ENCODE assay signal across 8 cellular contexts in genomic region chr1:165928075-165928731, GRCh38.
DNase-seq lines count a peak whose midpoint lies in the region; ATAC-seq, FAIRE-seq and TF ChIP-seq lines count a peak whose summit lies in the region.

No MANE protein-coding gene starts in this region.

- no peak for TF ChIP-seq POLR2A in HepG2 (IDR thresholded peaks at IDR 0.05; ENCODE audit: insufficient read depth in 1 of 2, low read depth in 2 of 2, low read length in 2 of 2)

- TF ChIP-seq RAD21 in HepG2 (CRISPR knock-in tag; IDR thresholded peaks at IDR 0.05) = 0 out of 2 replicates have a peak, but pooled peaks have one; percentile 12

- POLR2A ChIA-PET in HepG2 (lab: Yijun Ruan, JAX) = no interaction called here

- H3K27me3 ChIP-seq in mammary epithelial cell (ENCODE audit: insufficient read depth, low read length) (no peaks in the 10 kb centered on the region), HepG2 (ENCODE audit: control insufficient read depth in 1 of 2, insufficient read depth in 2 of 2, low read length in 2 of 2) (no peaks in the 10 kb centered on the region; a peak in 1 of 5 replicates)

- H3K36me3 ChIP-seq in mammary epithelial cell (ENCODE audit: insufficient read depth, low read length) (no peaks in the 10 kb centered on the region), HepG2 (replicated peaks in 1 of 2; ENCODE audit: control insufficient read depth in 1 of 2, insufficient read depth in 2 of 2, low read length in 2 of 2) (no peaks in the 10 kb centered on the region)

- FAIRE-seq in HepG2 (lab: Jason Lieb, UNC) = peak; percentile 76

- peaks cover 2% of the 10 kb centered on the region for H3K36me3 Mint-ChIP-seq in T-helper 17 cell (ENCODE audit: low read depth)
- no peaks in the 10 kb centered on the region for H3K36me3 Mint-ChIP-seq in stimulated activated memory B cell treated with anti-CD40 and anti-IgM and Interleukin-4, amounts not matched to agents 10 μg/mL and 1 μg/mL and 100 μg/mL, for 72 hours

- CTCF ChIA-PET in mammary epithelial cell (lab: Charles Lee; ENCODE audit: low non-redundant PET) (no interaction called here), HepG2 (lab: Yijun Ruan, JAX; ENCODE audit: low intra/inter-chr PET ratio, low total read pairs) (interaction anchor here (1.4 to 2.2 kb wide), 3 partner anchors 210 to 551 kb away, joined by 4 to 16 read pairs (median 6); no protein-coding TSS in a partner anchor)

- H3K4me3 ChIP-seq in mammary epithelial cell (replicated peaks in 1 of 3; ENCODE audit: insufficient read depth in 1 of 3, low read depth in 2 of 3, low read length in 3 of 3) = no peak overlapping the region
- H3K4me3 ChIP-seq in HepG2 (replicated peaks in 1 of 3; ENCODE audit: insufficient read depth in 1 of 3, low read depth in 2 of 3, low read length in 3 of 3) = no peak overlapping the region

- H3K4me1 ChIP-seq in mammary epithelial cell (ENCODE audit: insufficient read depth, low read length) = no peaks in the 10 kb centered on the region
- peaks cover 7% of the 10 kb centered on the region for H3K4me1 ChIP-seq in HepG2 (ENCODE audit: insufficient read depth, low read length)

- no peaks in the 10 kb centered on the region for H3K9me3 ChIP-seq in T-helper 17 cell (ENCODE audit: control insufficient read depth, low read length, poor library complexity, severe bottlenecking)
- H3K9me3 ChIP-seq in mammary epithelial cell (replicated peaks; ENCODE audit: insufficient read depth, low read length) = no peaks in the 10 kb centered on the region
- H3K9me3 ChIP-seq in HepG2 (ENCODE audit: low read length) = no peaks in the 10 kb centered on the region

- BruUV-seq in mammary epithelial cell (replicated peaks; lab: Mats Ljungman, UMichigan) (no TSS peak), HepG2 (replicated peaks; lab: Mats Ljungman, UMichigan) (no TSS peak)

- no peak overlapping the region for H3K27ac Mint-ChIP-seq in T-helper 17 cell
- no peak overlapping the region for H3K27ac Mint-ChIP-seq in stimulated activated memory B cell treated with anti-CD40 and anti-IgM and Interleukin-4, amounts not matched to agents 10 μg/mL and 1 μg/mL and 100 μg/mL, for 72 hours

- H3K9ac ChIP-seq in mammary epithelial cell (ENCODE audit: insufficient read depth, low read length) (no peak overlapping the region), HepG2 (ENCODE audit: insufficient read depth, low read depth, low read length) (no peak overlapping the region)

- H2AFZ ChIP-seq in mammary epithelial cell (ENCODE audit: low read depth, low read length) (no peak overlapping the region), HepG2 (ENCODE audit: low read length) (no peak overlapping the region)

- no peak overlapping the region for H3K4me3 Mint-ChIP-seq in T-helper 17 cell
- H3K4me3 Mint-ChIP-seq in stimulated activated memory B cell treated with anti-CD40 and anti-IgM and Interleukin-4, amounts not matched to agents 10 μg/mL and 1 μg/mL and 100 μg/mL, for 72 hours = no peak overlapping the region

- dilution Hi-C loops in mammary epithelial cell (cut with HindIII; ENCODE audit: low sequenced_read_pairs) = loop anchor here (5.0 to 10.0 kb wide), 2 partner anchors 213 to 509 kb away; no protein-coding TSS in a partner anchor

- H3K9me3 Mint-ChIP-seq in stimulated activated memory B cell treated with anti-CD40 and anti-IgM and Interleukin-4, amounts not matched to agents 10 μg/mL and 1 μg/mL and 100 μg/mL, for 72 hours = no peaks in the 10 kb centered on the region

- H3K4me1 Mint-ChIP-seq in T-helper 17 cell = peaks cover 9% of the 10 kb centered on the region
- H3K4me1 Mint-ChIP-seq in stimulated activated memory B cell treated with anti-CD40 and anti-IgM and Interleukin-4, amounts not matched to agents 10 μg/mL and 1 μg/mL and 100 μg/mL, for 72 hours = peaks cover 12% of the 10 kb centered on the region

- H3K4me2 ChIP-seq in mammary epithelial cell (ENCODE audit: insufficient read depth, low read depth, low read length) (no peak overlapping the region), HepG2 (ENCODE audit: low read depth, low read length) (no peak overlapping the region)

- intact Hi-C loops in mammary epithelial cell (cut with micrococcal nuclease) = loop anchor here (1.0 to 5.0 kb wide), 2 partner anchors 239 to 551 kb away; partner anchors contain the start of gene FAM78B
- intact Hi-C loops in HepG2 (cut with micrococcal nuclease; ENCODE audit: unreplicated experiment) = no loop called here

- in situ Hi-C loops in mammary epithelial cell (cut with MboI; ENCODE audit: low sequenced_read_pairs in 2 of 2) (loop anchor here in 1 of 2 donors (25.0 kb wide), 1 partner anchor 509 kb away; no protein-coding TSS in a partner anchor), HepG2 (cut with HindIII; ENCODE audit: extremely low pct_ligation_motif_present, low pct_unique_long_range_greater_than_20kb) (no loop called here)

- ATAC-seq in GM21619 (IDR thresholded peaks at IDR 0.05; ENCODE audit: unreplicated experiment) (peak; percentile 44), T-helper 17 cell (peak; percentile 77), HepG2 (peak; percentile 48), HG02798 (IDR thresholded peaks at IDR 0.05; ENCODE audit: poor library complexity, unreplicated experiment) (no peak)
- ATAC-seq in stimulated activated memory B cell treated with anti-CD40 and anti-IgM and Interleukin-4, amounts not matched to agents 10 μg/mL and 1 μg/mL and 100 μg/mL, for 72 hours = peak; percentile 62

- H3K27ac ChIP-seq in mammary epithelial cell (ENCODE audit: insufficient read depth, low read depth, low read length) (no peak overlapping the region), HepG2 (ENCODE audit: extremely low read length, insufficient read depth, low read length) (no peak overlapping the region)

- H3K79me2 ChIP-seq in mammary epithelial cell (ENCODE audit: insufficient read depth, low read length) (no peaks in the 10 kb centered on the region), HepG2 (ENCODE audit: insufficient read depth, low read length) (no peaks in the 10 kb centered on the region)

- peak; percentile 55 for DNase-seq in DMS153 treated with DMSO at 0.1 percent for 48 hours (lab: John Stamatoyannopoulos, UW; ENCODE audit: unreplicated experiment)
- DNase-seq in NCI-H1092 treated with DMSO at 0.1 percent for 48 hours (lab: John Stamatoyannopoulos, UW) = peak; percentile 45
- DNase-seq in T-helper 17 cell = peak in 1 of 3 donors; percentile 27
- peak; percentile 60 for DNase-seq in mammary epithelial cell
- peak; percentile 43 for DNase-seq in HepG2 (ENCODE audit: low spot score)

- peaks cover 40% of the 10 kb centered on the region for H3K27me3 Mint-ChIP-seq in T-helper 17 cell
- H3K27me3 Mint-ChIP-seq in stimulated activated memory B cell treated with anti-CD40 and anti-IgM and Interleukin-4, amounts not matched to agents 10 μg/mL and 1 μg/mL and 100 μg/mL, for 72 hours = peaks cover 24% of the 10 kb centered on the region

- TF ChIP-seq CTCF in mammary epithelial cell (conservative IDR thresholded peaks at IDR 0.05 in 1 of 2, IDR thresholded peaks at IDR 0.05 in 1 of 2; ENCODE audit: extremely low read depth in 1 of 2, insufficient read depth in 1 of 2, low read depth in 1 of 2, low read length in 2 of 2) = peak; percentile 64 to 78
- peak; percentile 75 for TF ChIP-seq CTCF in HepG2 (CRISPR knock-in tag; IDR thresholded peaks at IDR 0.05)

- no peak for TF ChIP-seq EP300 in HepG2 (IDR thresholded peaks at IDR 0.05; ENCODE audit: low read depth in 2 of 2, low read length in 2 of 2)
- no peak for TF ChIP-seq EP300 in HepG2 (CRISPR knock-in tag; IDR thresholded peaks at IDR 0.05; ENCODE audit: borderline replicate concordance)

- no peaks in the 10 kb centered on the region for H4K20me1 ChIP-seq in mammary epithelial cell (ENCODE audit: insufficient read depth, low read length)
- no peaks in the 10 kb centered on the region for H4K20me1 ChIP-seq in HepG2 (ENCODE audit: insufficient read depth, low read length)

- 71% methylated on average over 9 of the region's 10 CpGs for WGBS in mammary epithelial cell (ENCODE audit: low coverage, missing lambda C conversion rate)
- WGBS in HepG2 (ENCODE audit: low lambda C conversion rate) = 54% methylated on average over 10 of the region's 10 CpGs

TF ChIP-seq in HepG2, 621 proteins besides CTCF, POLR2A, EP300 and RAD21 (continues in another document):
- TF ChIP-seq NRL (CRISPR knock-in tag; IDR thresholded peaks at IDR 0.05; ENCODE audit: borderline replicate concordance) (no peak), ZSCAN12 (CRISPR knock-in tag; IDR thresholded peaks at IDR 0.05) (no peak), SMC3 (IDR thresholded peaks at IDR 0.05; ENCODE audit: low read length) (peak; percentile 56; the same call in 1 of the 2 replicates)
